3 cellular contexts compared by ENCODE assay signal in genomic region chr16:57268804-57269800, GRCh38.
TF ChIP-seq lines count a peak whose summit lies in the region.

No MANE protein-coding gene starts in this region.

TF ChIP-seq in SK-N-SH, 30 proteins besides CTCF, POLR2A, EP300 and RAD21:
- TF ChIP-seq YY1 (IDR thresholded peaks at IDR 0.05; ENCODE audit: low read depth) (no peak), PBX3 (IDR thresholded peaks at IDR 0.05) (no peak), GATA2 (CRISPR knock-in tag; IDR thresholded peaks at IDR 0.05) (peak; percentile 79)

TF ChIP-seq in SK-N-SH treated with all-trans-retinoic acid at 6 μM for 48 hours, 23 proteins besides CTCF, POLR2A, EP300 and RAD21:
- no peak for TF ChIP-seq ZNF70 (CRISPR knock-in tag; IDR thresholded peaks at IDR 0.05)
- no peak for TF ChIP-seq PATZ1 (CRISPR knock-in tag; IDR thresholded peaks at IDR 0.05; ENCODE audit: borderline replicate concordance)
- no peak for TF ChIP-seq BACH2 (CRISPR knock-in tag; IDR thresholded peaks at IDR 0.05; ENCODE audit: borderline replicate concordance)
- no peak for TF ChIP-seq RARB (CRISPR knock-in tag; IDR thresholded peaks at IDR 0.05)
TF ChIP-seq in SK-N-SH treated with all-trans-retinoic acid at 6 μM for 48 hours: peak in this region for 0.

TF ChIP-seq in GM12878, 131 proteins besides CTCF, POLR2A, EP300 and RAD21:
- TF ChIP-seq TCF3 (IDR thresholded peaks at IDR 0.05; ENCODE audit: borderline replicate concordance, insufficient read depth, low read depth, low read length) (no peak), PRDM15 (CRISPR knock-in tag; IDR thresholded peaks at IDR 0.05) (no peak), PAX5 (IDR thresholded peaks at IDR 0.05; ENCODE audit: borderline replicate concordance, low read depth, low read length) (no peak), TAF1 (IDR thresholded peaks at IDR 0.05; ENCODE audit: borderline replicate concordance, low read depth, low read length) (no peak), FOS (IDR thresholded peaks at IDR 0.05; ENCODE audit: borderline replicate concordance, extremely low read depth, insufficient read length) (no peak), PBX3 (IDR thresholded peaks at IDR 0.05; ENCODE audit: insufficient replicate concordance, low read depth, low read length) (no peak), RBBP5 (conservative IDR thresholded peaks at IDR 0.05) (no peak), NKRF (conservative IDR thresholded peaks at IDR 0.05) (no peak), SRF (IDR thresholded peaks at IDR 0.05; ENCODE audit: low read depth in 2 of 2, low read length in 2 of 2) (no peak), ZNF384 (IDR thresholded peaks at IDR 0.05; ENCODE audit: borderline replicate concordance, low read depth, low read length) (no peak), CBX3 (IDR thresholded peaks at IDR 0.05; ENCODE audit: borderline replicate concordance, low read depth) (no peak), ZZZ3 (IDR thresholded peaks at IDR 0.05; ENCODE audit: control insufficient read depth, insufficient read length, low read depth) (no peak), ZNF274 (IDR thresholded peaks at IDR 0.05; ENCODE audit: insufficient read depth, insufficient read length) (no peak)
